In the genomic region with DNA sequence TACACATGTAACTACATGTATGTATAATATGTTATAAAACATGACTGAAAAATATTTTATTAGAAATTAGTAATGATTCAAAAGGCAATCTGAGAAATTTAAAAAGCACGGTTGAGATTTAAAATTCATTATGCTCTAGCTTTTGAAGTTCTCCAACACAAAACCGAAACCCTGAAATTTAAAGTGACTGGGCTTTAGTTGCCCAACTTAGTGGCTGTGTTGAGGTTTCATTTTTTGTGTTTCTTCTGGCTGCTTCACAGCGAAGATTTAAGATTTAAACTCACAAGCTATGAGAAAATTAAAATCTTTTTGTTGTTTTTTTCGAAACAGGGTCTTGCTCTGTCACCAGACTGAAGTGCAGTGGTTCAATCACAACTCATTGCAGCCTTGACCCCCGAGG, we compare ENCODE assay signal across 25 cellular contexts.
"Had no signal": no experiment of that assay in that cellular context is flagged by ENCODE, and none has a peak within 500 bp of the region (broad histone marks: within the 10 kb centered on the region; RNA-seq: fewer than 3 reads in every experiment).

No MANE protein-coding gene starts in this region.

- H3K9me3 ChIP-seq: ascending aorta had no signal

- H3K4me3 Mint-ChIP-seq: activated CD4-positive, alpha-beta T cell treated with anti-CD3 and anti-CD28 coated beads, Interleukin-2, amount 10 ng/mL, durations not matched to agents 7 days and 5 days; activated CD8-positive, alpha-beta T cell treated with anti-CD3 and anti-CD28 coated beads, Interleukin-2, amount 10 ng/mL, durations not matched to agents 7 days and 5 days; activated naive CD4-positive, alpha-beta T cell treated with anti-CD3 and anti-CD28 coated beads, Interleukin-2, amount 50 U/mL, for 24 hours; activated naive CD8-positive, alpha-beta T cell treated with anti-CD3 and anti-CD28 coated beads, Interleukin-2, amount 10 ng/mL, durations not matched to agents 7 days and 5 days; activated T-cell treated with anti-CD3 and anti-CD28 coated beads, Interleukin-2, amount 50 U/mL, for 24 hours; central memory CD8-positive, alpha-beta T cell; T-helper 1 cell treated with Interleukin-12 subunit alpha and Interleukin-12 subunit beta and Interleukin-4 antibody, amounts not matched to agents 30 μg/mL and 1 μg/mL, for 36 hours; T-helper 2 cell treated with Interferon-gamma antibody and Interleukin-4, amounts not matched to agents 5 μg/mL and 100 μg/mL, for 36 hours had no signal

- H3K36me3 ChIP-seq: ascending aorta, cardiac muscle cell had no signal

- ATAC-seq: activated CD8-positive, alpha-beta T cell treated with anti-CD3 and anti-CD28 coated beads, Interleukin-2, amount 10 ng/mL, durations not matched to agents 7 days and 5 days had no signal

- H3K27ac ChIP-seq: ascending aorta, cardiac muscle cell had no signal

- H3K27me3 ChIP-seq: ascending aorta, cardiac muscle cell had no signal

- H3K27me3 Mint-ChIP-seq: activated CD4-positive, alpha-beta T cell treated with anti-CD3 and anti-CD28 coated beads, Interleukin-2, amount 10 ng/mL, durations not matched to agents 7 days and 5 days; activated naive CD4-positive, alpha-beta T cell treated with anti-CD3 and anti-CD28 coated beads, Interleukin-2, amount 50 U/mL, for 24 hours; activated naive CD8-positive, alpha-beta T cell treated with anti-CD3 and anti-CD28 coated beads, Interleukin-2, amount 10 ng/mL, durations not matched to agents 7 days and 5 days; activated T-cell treated with anti-CD3 and anti-CD28 coated beads, Interleukin-2, amount 50 U/mL, for 24 hours; central memory CD8-positive, alpha-beta T cell had no signal

- H3K4me1 Mint-ChIP-seq: activated CD4-positive, alpha-beta T cell treated with anti-CD3 and anti-CD28 coated beads, Interleukin-2, amount 10 ng/mL, durations not matched to agents 7 days and 5 days; activated naive CD4-positive, alpha-beta T cell treated with anti-CD3 and anti-CD28 coated beads, Interleukin-2, amount 50 U/mL, for 24 hours; activated naive CD8-positive, alpha-beta T cell treated with anti-CD3 and anti-CD28 coated beads, Interleukin-2, amount 10 ng/mL, durations not matched to agents 7 days and 5 days; central memory CD8-positive, alpha-beta T cell had no signal

- H3K4me1 ChIP-seq: ascending aorta had no signal

- DNase-seq: activated CD4-positive, alpha-beta T cell treated with anti-CD3 and anti-CD28 coated beads, Interleukin-2, amount 10 ng/mL, durations not matched to agents 7 days and 5 days; activated CD4-positive, alpha-beta T cell treated with anti-CD3 and anti-CD28 coated beads, Interleukin-2, amount 50 U/mL, for 48 hours; activated CD8-positive, alpha-beta T cell treated with anti-CD3 and anti-CD28 coated beads, Interleukin-2, amount 10 ng/mL, durations not matched to agents 7 days and 5 days; activated gamma-delta T cell; activated naive CD4-positive, alpha-beta T cell treated with Interleukin-2 at 50 U/mL for 16 hours; activated naive CD8-positive, alpha-beta T cell treated with anti-CD3 and anti-CD28 coated beads, Interleukin-2, amount 10 ng/mL, durations not matched to agents 7 days and 5 days; activated T-cell treated with anti-CD3 and anti-CD28 coated beads, Interleukin-2, amount 50 U/mL, for 24 hours; amygdala; NCI-H1048; NCI-H1105 treated with DMSO at 0.1 percent for 48 hours; NCI-H1436; NCI-H1694; NCI-H1930; NCI-H345; NCI-H524 treated with DMSO at 0.1 percent for 48 hours; NCI-H748 treated with DMSO at 0.1 percent for 48 hours; OCI-M1; Right ventricle myocardium superior had no signal

- H3K36me3 Mint-ChIP-seq: activated naive CD4-positive, alpha-beta T cell treated with anti-CD3 and anti-CD28 coated beads, Interleukin-2, amount 50 U/mL, for 24 hours; activated naive CD8-positive, alpha-beta T cell treated with anti-CD3 and anti-CD28 coated beads, Interleukin-2, amount 10 ng/mL, durations not matched to agents 7 days and 5 days had no signal

- H3K27ac Mint-ChIP-seq: activated CD4-positive, alpha-beta T cell treated with anti-CD3 and anti-CD28 coated beads, Interleukin-2, amount 10 ng/mL, durations not matched to agents 7 days and 5 days; activated CD8-positive, alpha-beta T cell treated with anti-CD3 and anti-CD28 coated beads, Interleukin-2, amount 10 ng/mL, durations not matched to agents 7 days and 5 days; activated naive CD4-positive, alpha-beta T cell treated with anti-CD3 and anti-CD28 coated beads, Interleukin-2, amount 50 U/mL, for 24 hours; activated naive CD8-positive, alpha-beta T cell treated with anti-CD3 and anti-CD28 coated beads, Interleukin-2, amount 10 ng/mL, durations not matched to agents 7 days and 5 days; activated T-cell treated with anti-CD3 and anti-CD28 coated beads, Interleukin-2, amount 50 U/mL, for 24 hours; activated T-helper 2 cell treated with anti-CD3 and anti-CD28 coated beads, Interferon-gamma antibody, Interleukin-2, Interleukin-4, amounts not matched to agents 10 μg/mL and 5 μg/mL and 100 μg/mL, durations not matched to agents 14 hours and 24 hours and 36 hours; T-helper 1 cell treated with Interleukin-12 subunit alpha and Interleukin-12 subunit beta and Interleukin-4 antibody, amounts not matched to agents 30 μg/mL and 1 μg/mL, for 36 hours; T-helper 2 cell treated with Interferon-gamma antibody and Interleukin-4, amounts not matched to agents 5 μg/mL and 100 μg/mL, for 36 hours had no signal

- H3K4me3 ChIP-seq: ascending aorta, cardiac muscle cell had no signal
